In genomic region chr2:201342923-201343322, GRCh38 we compare ENCODE assay signal across 16 cellular contexts. TPM values are rescaled to one million over a fixed set of nuclear protein-coding genes. Genes with fewer than 3 reads are reported as not detected.
DNase-seq lines count a peak whose midpoint lies in the region; ATAC-seq and TF ChIP-seq lines count a peak whose summit lies in the region.
"Had no signal": no experiment of that assay in that cellular context is flagged by ENCODE, and none has a peak within 500 bp of the region (broad histone marks: within the 10 kb centered on the region; RNA-seq: fewer than 3 reads in every experiment).

No MANE protein-coding gene starts in this region.

- H3K9me3 Mint-ChIP-seq in activated naive CD4-positive, alpha-beta T cell treated with anti-CD3 and anti-CD28 coated beads, Interleukin-2, amount 10 ng/mL, durations not matched to agents 7 days and 5 days = peaks cover 20% of the 10 kb centered on the region
- peaks cover 0 to 4% of the 10 kb centered on the region in 2 donors for H3K9me3 Mint-ChIP-seq in activated naive CD4-positive, alpha-beta T cell treated with anti-CD3 and anti-CD28 coated beads, Interleukin-2, amount 50 U/mL, for 72 hours
- H3K9me3 Mint-ChIP-seq in neural progenitor cell = no peaks in the 10 kb centered on the region
- H3K9me3 Mint-ChIP-seq: H9 had no signal

- H3K27me3 ChIP-seq in KMS-11 (ENCODE audit: insufficient read depth, low read depth) (no peaks in the 10 kb centered on the region), WERI-Rb-1 (ENCODE audit: insufficient read depth, low read depth, severe bottlenecking) (no peaks in the 10 kb centered on the region), neural progenitor cell (no peaks in the 10 kb centered on the region)

- H3K36me3 ChIP-seq in KMS-11 (ENCODE audit: insufficient read depth) (no peaks in the 10 kb centered on the region), WERI-Rb-1 (no peaks in the 10 kb centered on the region), neural progenitor cell (no peaks in the 10 kb centered on the region)

- no peaks in the 10 kb centered on the region for H3K27me3 Mint-ChIP-seq in activated naive CD4-positive, alpha-beta T cell treated with anti-CD3 and anti-CD28 coated beads, Interleukin-2, amount 10 ng/mL, durations not matched to agents 7 days and 5 days
- H3K27me3 Mint-ChIP-seq in neural progenitor cell (ENCODE audit: insufficient read depth, low read depth) = no peaks in the 10 kb centered on the region

- H3F3A ChIP-seq in neural progenitor cell (ENCODE audit: low read depth) = no peaks in the 10 kb centered on the region

- DNase-seq in activated naive CD4-positive, alpha-beta T cell treated with anti-CD3 and anti-CD28 coated beads, Interleukin-2, amount 10 ng/mL, durations not matched to agents 7 days and 5 days = no peak
- no peak for DNase-seq in activated naive CD4-positive, alpha-beta T cell treated with anti-CD3 and anti-CD28 coated beads, Interleukin-2, amount 50 U/mL, for 72 hours (ENCODE audit: low spot score in 2 of 2)
- no peak for DNase-seq in WERI-Rb-1
- no peak for DNase-seq in neural progenitor cell (ENCODE audit: low spot score)
- no peak for DNase-seq in cerebellar nuclear complex (lab: John Stamatoyannopoulos, UW)
- no peak for DNase-seq in putamen (ENCODE audit: low spot score)
- DNase-seq: CD8-positive, alpha-beta T cell; COR-L47; DMS153; DND-41; GDM1; GOT3; H9 had no signal

- H4K20me1 ChIP-seq in KMS-11 (ENCODE audit: insufficient read depth) = no peaks in the 10 kb centered on the region
- no peaks in the 10 kb centered on the region for H4K20me1 ChIP-seq in neural progenitor cell (ENCODE audit: low read depth)

- H3K4me2 ChIP-seq in KMS-11 (peak overlapping the region; percentile 43; the same call in 1 of the 2 replicates), neural progenitor cell (no peak overlapping the region)

- H3K9ac ChIP-seq in KMS-11 (no peak overlapping the region; the same call in 1 of the 2 replicates), neural progenitor cell (no peak overlapping the region)

- H3K4me3 Mint-ChIP-seq in activated naive CD4-positive, alpha-beta T cell treated with anti-CD3 and anti-CD28 coated beads, Interleukin-2, amount 10 ng/mL, durations not matched to agents 7 days and 5 days = no peak overlapping the region
- H3K4me3 Mint-ChIP-seq in neural progenitor cell = peak overlapping the region; percentile 1
- H3K4me3 Mint-ChIP-seq: CD14-positive monocyte; CD8-positive, alpha-beta T cell; H9 had no signal

- peak overlapping the region; percentile 9 for H3K27ac Mint-ChIP-seq in activated naive CD4-positive, alpha-beta T cell treated with anti-CD3 and anti-CD28 coated beads, Interleukin-2, amount 10 ng/mL, durations not matched to agents 7 days and 5 days
- H3K27ac Mint-ChIP-seq in activated naive CD4-positive, alpha-beta T cell treated with anti-CD3 and anti-CD28 coated beads, Interleukin-2, amount 50 U/mL, for 72 hours = no peak overlapping the region
- no peak overlapping the region for H3K27ac Mint-ChIP-seq in neural progenitor cell
- H3K27ac Mint-ChIP-seq: CD14-positive monocyte; CD8-positive, alpha-beta T cell; H9 had no signal

- H3K79me2 ChIP-seq in KMS-11 (ENCODE audit: insufficient read depth, low read depth) (no peaks in the 10 kb centered on the region), neural progenitor cell (ENCODE audit: low read depth) (no peaks in the 10 kb centered on the region)

- no peak for TF ChIP-seq CTCF in KMS-11 (conservative IDR thresholded peaks at IDR 0.05; ENCODE audit: low read depth, low read length)
- TF ChIP-seq CTCF in WERI-Rb-1 (IDR thresholded peaks at IDR 0.05; ENCODE audit: low read depth, low read length) = no peak
- no peak for TF ChIP-seq CTCF in neural progenitor cell (IDR thresholded peaks at IDR 0.05)

- H3K36me3 Mint-ChIP-seq in activated naive CD4-positive, alpha-beta T cell treated with anti-CD3 and anti-CD28 coated beads, Interleukin-2, amount 10 ng/mL, durations not matched to agents 7 days and 5 days = peaks cover 59% of the 10 kb centered on the region
- peaks cover 6 to 26% of the 10 kb centered on the region in 2 donors for H3K36me3 Mint-ChIP-seq in activated naive CD4-positive, alpha-beta T cell treated with anti-CD3 and anti-CD28 coated beads, Interleukin-2, amount 50 U/mL, for 72 hours
- no peaks in the 10 kb centered on the region for H3K36me3 Mint-ChIP-seq in neural progenitor cell

- peak overlapping the region; percentile 67 for H3K27ac ChIP-seq in KMS-11
- peak overlapping the region; percentile 74 for H3K27ac ChIP-seq in WERI-Rb-1
- no peak overlapping the region for H3K27ac ChIP-seq in neural progenitor cell
- H3K27ac ChIP-seq: 22Rv1 had no signal

- H3K4me1 Mint-ChIP-seq in activated naive CD4-positive, alpha-beta T cell treated with anti-CD3 and anti-CD28 coated beads, Interleukin-2, amount 10 ng/mL, durations not matched to agents 7 days and 5 days = peaks cover 12% of the 10 kb centered on the region
- peaks cover 19% of the 10 kb centered on the region for H3K4me1 Mint-ChIP-seq in neural progenitor cell
- H3K4me1 Mint-ChIP-seq: CD14-positive monocyte had no signal

- H2AFZ ChIP-seq in KMS-11 (ENCODE audit: low read depth) = no peak overlapping the region
- no peak overlapping the region for H2AFZ ChIP-seq in neural progenitor cell (replicated peaks)

- CTCF ChIA-PET in activated naive CD4-positive, alpha-beta T cell treated with anti-CD3 and anti-CD28 coated beads, Interleukin-2, amount 10 ng/mL, durations not matched to agents 7 days and 5 days (lab: Charles Lee) = no interaction called here

- H3K9me3 ChIP-seq in WERI-Rb-1 (ENCODE audit: severe bottlenecking) = peaks cover 5% of the 10 kb centered on the region
- no peaks in the 10 kb centered on the region for H3K9me3 ChIP-seq in neural progenitor cell (ENCODE audit: low read depth)

- H3K4me1 ChIP-seq in KMS-11 (ENCODE audit: low read depth, poor library complexity, severe bottlenecking) (peaks cover 54% of the 10 kb centered on the region), neural progenitor cell (peaks cover 13% of the 10 kb centered on the region)

- ATAC-seq in activated naive CD4-positive, alpha-beta T cell treated with anti-CD3 and anti-CD28 coated beads, Interleukin-2, amount 50 U/mL, for 72 hours = no peak
- ATAC-seq: CD8-positive, alpha-beta T cell had no signal

- H3K4me3 ChIP-seq in KMS-11 (IDR thresholded peaks at IDR 0.05; ENCODE audit: insufficient read depth, low read depth, low read length) = no peak overlapping the region
- no peak overlapping the region for H3K4me3 ChIP-seq in WERI-Rb-1 (ENCODE audit: low read depth, low read length)
- no peak overlapping the region for H3K4me3 ChIP-seq in neural progenitor cell

RNA-seq across cellular contexts. Expression of gene FLACC1, which starts 14.2 kb away (rescaled TPM):
- 1 to 10 TPM in 1 of 2 donors, under 1 TPM in 1; 0.43 to 1.0 TPM for total RNA-seq in activated naive CD4-positive, alpha-beta T cell treated with anti-CD3 and anti-CD28 coated beads, Interleukin-2, amount 50 U/mL, for 72 hours
- not detected in 2 replicates for total RNA-seq in neural progenitor cell (ENCODE audit: low replicate concordance)
